Comparison of ENCODE assay signal across 8 cellular contexts in the genomic region with DNA sequence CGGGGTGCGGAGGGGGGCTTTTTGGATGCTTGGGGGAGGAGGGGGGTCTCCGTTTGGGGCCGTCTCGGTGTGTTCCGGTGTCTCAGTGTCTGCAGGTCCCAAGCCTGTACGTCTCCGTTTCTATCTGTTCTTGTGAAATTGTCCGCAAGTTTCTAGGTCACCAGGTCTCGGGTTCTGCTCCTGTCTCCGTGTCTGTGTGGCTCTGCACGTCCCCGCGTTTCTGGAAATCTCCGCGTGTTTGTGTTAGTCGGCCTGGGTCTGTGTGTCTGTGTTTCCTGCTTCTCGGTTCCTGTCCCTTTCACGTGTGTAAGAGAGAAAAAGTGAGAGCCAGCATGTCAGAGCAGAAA. TPM values are rescaled to one million over a fixed set of nuclear protein-coding genes. Genes with fewer than 3 reads are reported as not detected.
DNase-seq lines count a peak whose midpoint lies in the region; ATAC-seq, FAIRE-seq and TF ChIP-seq lines count a peak whose summit lies in the region.

No MANE protein-coding gene starts in this region.

- no peaks in the 10 kb centered on the region for H3K79me2 ChIP-seq in PC-9 (ENCODE audit: low read depth)

- TF ChIP-seq CTCF in foreskin keratinocyte (conservative IDR thresholded peaks at IDR 0.05) (no peak), pancreas (IDR thresholded peaks at IDR 0.05) (no peak), PC-9 (conservative IDR thresholded peaks at IDR 0.05) (no peak)

- no peak overlapping the region for H3K9ac ChIP-seq in HUES48 (ENCODE audit: low read depth, low read length)

- peak overlapping the region; percentile 75 for H3K4me3 Mint-ChIP-seq in activated CD4-positive, alpha-beta memory T cell treated with anti-CD3 and anti-CD28 coated beads, Interleukin-2, amount 10 ng/mL, durations not matched to agents 7 days and 5 days

- H2AFZ ChIP-seq in PC-9, result no peak overlapping the region

- H3K27ac Mint-ChIP-seq in activated CD4-positive, alpha-beta memory T cell treated with anti-CD3 and anti-CD28 coated beads, Interleukin-2, amount 10 ng/mL, durations not matched to agents 7 days and 5 days, result no peak overlapping the region

- intact Hi-C loops in pancreas (cut with DNase I) (no loop called here), PC-9 (cut with micrococcal nuclease; ENCODE audit: unreplicated experiment) (no loop called here)

- no peak overlapping the region for H3K4me2 ChIP-seq in PC-9

- H3K9me3 Mint-ChIP-seq in activated CD4-positive, alpha-beta memory T cell treated with anti-CD3 and anti-CD28 coated beads, Interleukin-2, amount 10 ng/mL, durations not matched to agents 7 days and 5 days, result no peaks in the 10 kb centered on the region

- peak; percentile 1 for ATAC-seq in foreskin keratinocyte
- peak; percentile 22 to 47 (median 34) for ATAC-seq in pancreas

- BruUV-seq in PC-9 (replicated peaks; lab: Mats Ljungman, UMichigan), result no TSS peak

- no peak for DNase-seq in activated CD4-positive, alpha-beta memory T cell treated with anti-CD3 and anti-CD28 coated beads, Interleukin-2, amount 10 ng/mL, durations not matched to agents 7 days and 5 days
- no peak for DNase-seq in foreskin keratinocyte
- no peak for DNase-seq in pancreas
- DNase-seq in NCI-H446 (lab: John Stamatoyannopoulos, UW), result no peak
- DNase-seq in central memory CD4-positive, alpha-beta T cell, result no peak
- no peak for DNase-seq in PC-9
- DNase-seq in retina, result no peak

- H3K4me1 Mint-ChIP-seq in activated CD4-positive, alpha-beta memory T cell treated with anti-CD3 and anti-CD28 coated beads, Interleukin-2, amount 10 ng/mL, durations not matched to agents 7 days and 5 days, result peaks cover 17% of the 10 kb centered on the region

- H3K4me1 ChIP-seq in HUES48 (ENCODE audit: control insufficient read depth, insufficient read depth, low read length) (peaks cover 16% of the 10 kb centered on the region), foreskin keratinocyte (peaks cover 13% of the 10 kb centered on the region), pancreas (peaks cover 0 to 10% (median 9%) of the 10 kb centered on the region in 3 donors), PC-9 (replicated peaks; ENCODE audit: insufficient read depth) (no peaks in the 10 kb centered on the region)

- H3K4me3 ChIP-seq in HUES48 (ENCODE audit: low read depth, low read length) (peak overlapping the region; percentile 69), pancreas (peak overlapping the region; percentile 54 to 79 (median 74)), PC-9 (no peak overlapping the region)

- no peaks in the 10 kb centered on the region for H3K9me3 ChIP-seq in HUES48 (ENCODE audit: control insufficient read depth, insufficient read depth, low read length)
- H3K9me3 ChIP-seq in pancreas, result no peaks in the 10 kb centered on the region
- no peaks in the 10 kb centered on the region for H3K9me3 ChIP-seq in PC-9 (ENCODE audit: insufficient read depth, low read depth)

- H3K27me3 ChIP-seq in HUES48 (ENCODE audit: control insufficient read depth, insufficient read depth, low read length) (peaks cover 38% of the 10 kb centered on the region), foreskin keratinocyte (peaks cover 30% of the 10 kb centered on the region), pancreas (peaks cover 0 to 2% (median 0%) of the 10 kb centered on the region in 4 donors), PC-9 (ENCODE audit: insufficient read depth, low read depth) (peaks cover 9% of the 10 kb centered on the region; the same call in 1 of the 2 replicates)

- peaks cover 53% of the 10 kb centered on the region for H3K27me3 Mint-ChIP-seq in activated CD4-positive, alpha-beta memory T cell treated with anti-CD3 and anti-CD28 coated beads, Interleukin-2, amount 10 ng/mL, durations not matched to agents 7 days and 5 days

- H4K20me1 ChIP-seq in PC-9 (ENCODE audit: insufficient read depth), result no peaks in the 10 kb centered on the region

- H3K36me3 ChIP-seq in HUES48 (ENCODE audit: control insufficient read depth, insufficient read depth, low read length) (no peaks in the 10 kb centered on the region), pancreas (no peaks in the 10 kb centered on the region), PC-9 (ENCODE audit: low read depth) (no peaks in the 10 kb centered on the region)

- 0% methylated on average over 14 to 19 of the region's 19 CpGs for WGBS in pancreas, 2 donors

- no peak for FAIRE-seq in pancreas (lab: Jason Lieb, UNC)

- H3K36me3 Mint-ChIP-seq in activated CD4-positive, alpha-beta memory T cell treated with anti-CD3 and anti-CD28 coated beads, Interleukin-2, amount 10 ng/mL, durations not matched to agents 7 days and 5 days (ENCODE audit: low read depth), result no peaks in the 10 kb centered on the region

- no peaks in the 10 kb centered on the region for H3K9me2 ChIP-seq in PC-9 (ENCODE audit: insufficient read depth)

- H3K27ac ChIP-seq in HUES48 (ENCODE audit: low read depth, low read length) (peak overlapping the region; percentile 10), foreskin keratinocyte (peak overlapping the region; percentile 55), pancreas (peak overlapping the region in 2 of 4 donors; percentile 48 to 54), PC-9 (no peak overlapping the region)

- CTCF ChIA-PET in activated CD4-positive, alpha-beta memory T cell treated with anti-CD3 and anti-CD28 coated beads, Interleukin-2, amount 10 ng/mL, durations not matched to agents 7 days and 5 days (lab: Charles Lee), result no interaction called here
- CTCF ChIA-PET in PC-9 (lab: Charles Lee), result no interaction called here

- no peaks in the 10 kb centered on the region for H3F3A ChIP-seq in PC-9 (ENCODE audit: insufficient read depth, low read depth)

- POLR2A ChIA-PET in activated CD4-positive, alpha-beta memory T cell treated with anti-CD3 and anti-CD28 coated beads, Interleukin-2, amount 10 ng/mL, durations not matched to agents 7 days and 5 days (lab: Charles Lee), result no interaction called here
- POLR2A ChIA-PET in PC-9 (lab: Charles Lee; ENCODE audit: unreplicated experiment), result no interaction called here

RNA-seq across cellular contexts. Expression of a gene that starts 0.9 kb away (rescaled TPM):
- total RNA-seq in activated CD4-positive, alpha-beta memory T cell treated with anti-CD3 and anti-CD28 coated beads, Interleukin-2, amount 10 ng/mL, durations not matched to agents 7 days and 5 days, result 1 to 10 TPM in 1 of 2 experiments, under 1 TPM in 1; 0.50 to 1.2 TPM
- total RNA-seq in foreskin keratinocyte (13.4 and 17.7 TPM in 2 replicates), pancreas (10 to 100 TPM in 5 of 6 donors, 1 to 10 TPM in 1; 9.7 to 31.8 (median 17.3) TPM), PC-9 (2021) (0.39 and 0.83 TPM in 2 replicates)
- polyA plus RNA-seq in foreskin keratinocyte (4.5 and 5.2 TPM in 2 replicates), pancreas (100 to 1,000 TPM in 1 of 2 donors, 10 to 100 TPM in 1; 71.1 to 109 TPM)

RNA-seq across cellular contexts. Expression of a gene that starts 57.2 kb away (rescaled TPM):
- not detected for total RNA-seq in activated CD4-positive, alpha-beta memory T cell treated with anti-CD3 and anti-CD28 coated beads, Interleukin-2, amount 10 ng/mL, durations not matched to agents 7 days and 5 days
- 0.85 and 3.1 TPM in 2 replicates for total RNA-seq in foreskin keratinocyte
- polyA plus RNA-seq in foreskin keratinocyte, result 1.7 and 2.4 TPM in 2 replicates
- total RNA-seq in pancreas, result 100 to 1,000 TPM in 1 of 6 donors, 10 to 100 TPM in 5; 40.4 to 124 (median 58.5) TPM
- 100 to 1,000 TPM; 393 to 605 TPM for polyA plus RNA-seq in pancreas
- not detected in 2 replicates for total RNA-seq in PC-9 (2021)

Comparison
In these comparisons a context has a peak if more than half of its experiments do, and no peak if none do; other contexts are left out.
1. RNA of a gene that starts 57.2 kb away (total RNA-seq): 40.4 to 124 TPM in pancreas; 0.85 to 3.1 TPM in foreskin keratinocyte, not detected in activated CD4-positive, alpha-beta memory T cell treated with anti-CD3 and anti-CD28 coated beads, Interleukin-2, amount 10 ng/mL, durations not matched to agents 7 days and 5 days and not detected in PC-9; every median in the first group is over 10 times any median in the second.